Comparison of ENCODE assay signal across 15 cellular contexts in genomic region chr2:157178865-157179264, GRCh38.
A peak's percentile ranks its signal among the peaks of the same experiment; 100 is the strongest.
DNase-seq lines count a peak whose midpoint lies in the region; ATAC-seq and TF ChIP-seq lines count a peak whose summit lies in the region.
"Had no signal": no experiment of that assay in that cellular context is flagged by ENCODE, and none has a peak within 500 bp of the region (broad histone marks: within the 10 kb centered on the region; RNA-seq: fewer than 3 reads in every experiment).

No MANE protein-coding gene starts in this region.

- H2AK5ac ChIP-seq in mesenchymal stem cell (ENCODE audit: low read length, severe bottlenecking): no peak overlapping the region

- no peak overlapping the region for H3K4me2 ChIP-seq in mesenchymal stem cell (ENCODE audit: low read length, poor library complexity, severe bottlenecking)

- no peak overlapping the region for H3K4ac ChIP-seq in mesenchymal stem cell (ENCODE audit: low read depth in 1 of 2, low read length in 2 of 2)

- no peak overlapping the region for H3K23ac ChIP-seq in mesenchymal stem cell (ENCODE audit: low read length in 2 of 2)

- intact Hi-C loops in right lobe of liver (cut with DNase I): no loop called here

- no peak overlapping the region for H2BK120ac ChIP-seq in mesenchymal stem cell (ENCODE audit: low read depth, low read length)

- H3K27ac ChIP-seq in WERI-Rb-1: no peak overlapping the region
- no peak overlapping the region for H3K27ac ChIP-seq in right lobe of liver
- H3K27ac ChIP-seq in mesenchymal stem cell (ENCODE audit: low read length, poor library complexity, severe bottlenecking): no peak overlapping the region

- H4K8ac ChIP-seq in mesenchymal stem cell (ENCODE audit: low read length): no peak overlapping the region

- H3K4me3 ChIP-seq in HFF-Myc (replicated peaks; ENCODE audit: low read depth, low read length): no peak overlapping the region
- no peak overlapping the region for H3K4me3 ChIP-seq in WERI-Rb-1 (ENCODE audit: low read depth, low read length)
- H3K4me3 ChIP-seq in right lobe of liver: no peak overlapping the region
- H3K4me3 ChIP-seq in mesenchymal stem cell (ENCODE audit: insufficient read depth in 1 of 2, low read depth in 1 of 2, low read length in 2 of 2): no peak overlapping the region

- H3K36me3 ChIP-seq in WERI-Rb-1: no peaks in the 10 kb centered on the region
- no peaks in the 10 kb centered on the region for H3K36me3 ChIP-seq in right lobe of liver
- no peaks in the 10 kb centered on the region for H3K36me3 ChIP-seq in mesenchymal stem cell (ENCODE audit: control insufficient read depth in 1 of 2, insufficient read depth in 2 of 2, low read depth in 1 of 2, low read length in 2 of 2)

- H3K79me1 ChIP-seq in mesenchymal stem cell (replicated peaks; ENCODE audit: low read length, poor library complexity, severe bottlenecking): no peaks in the 10 kb centered on the region

- DNase-seq in SKM-1 treated with dmso at 0.1 percent for 144 hours (lab: John Stamatoyannopoulos, UW; ENCODE audit: unreplicated experiment): peak; percentile 32
- DNase-seq in SKM-1 (lab: John Stamatoyannopoulos, UW; ENCODE audit: unreplicated experiment): no peak
- no peak for DNase-seq in HFF-Myc (ENCODE audit: extremely low read depth, low read depth)
- DNase-seq in WERI-Rb-1: no peak
- DNase-seq in right lobe of liver: no peak
- no peak for DNase-seq in NCI-H1694 treated with DMSO at 0.1 percent for 48 hours (lab: John Stamatoyannopoulos, UW)
- DNase-seq in germinal center (ENCODE audit: low spot score): no peak
- DNase-seq in mesenchymal stem cell: no peak
- DNase-seq: activated CD4-positive, CD25-positive, alpha-beta regulatory T cell treated with anti-CD3 and anti-CD28 coated beads, Interleukin-2, amount 50 U/mL, for 72 hours; activated naive CD8-positive, alpha-beta T cell treated with anti-CD3 and anti-CD28 coated beads, Interleukin-2, amount 10 ng/mL, durations not matched to agents 7 days and 5 days; activated T-cell treated with anti-CD3 and anti-CD28 coated beads, Interleukin-2, amount 50 U/mL, for 1 hour; left cardiac atrium; posterior cingulate gyrus; stimulated activated CD4-positive, alpha-beta T cell treated with anti-CD3 and anti-CD28 coated beads, Interleukin-12 subunit alpha, Interleukin-12 subunit beta, amount 100 ng/mL, for 4 hours; T-helper 1 cell had no signal

- no peak for ATAC-seq in right lobe of liver
- ATAC-seq: left cardiac atrium had no signal

- H3K18ac ChIP-seq in mesenchymal stem cell (ENCODE audit: low read depth in 1 of 2, low read length in 2 of 2): no peak overlapping the region

- no peak overlapping the region for H3K14ac ChIP-seq in mesenchymal stem cell (ENCODE audit: low read length in 2 of 2)

- TF ChIP-seq POLR2A in right lobe of liver (IDR thresholded peaks at IDR 0.05): no peak

- no peak overlapping the region for H3K9ac ChIP-seq in mesenchymal stem cell (ENCODE audit: low read length)

- H2AFZ ChIP-seq in mesenchymal stem cell (ENCODE audit: low read depth, low read length): no peak overlapping the region

- H2BK15ac ChIP-seq in mesenchymal stem cell (ENCODE audit: low read depth, poor library complexity, severe bottlenecking): no peak overlapping the region

- H3K4me1 ChIP-seq in right lobe of liver (peaks cover 0 to 7% (median 0%) of the 10 kb centered on the region in 4 donors), mesenchymal stem cell (ENCODE audit: control insufficient read depth, insufficient read depth, low read depth, low read length) (peaks cover 2% of the 10 kb centered on the region)

- TF ChIP-seq CTCF in HFF-Myc (IDR thresholded peaks at IDR 0.05; ENCODE audit: low read depth, low read length, missing control alignments): peak; percentile 21
- 0 out of 2 replicates have a peak, but pooled peaks have one; percentile 14 for TF ChIP-seq CTCF in WERI-Rb-1 (IDR thresholded peaks at IDR 0.05; ENCODE audit: low read depth, low read length)
- peak; percentile 7 to 24 (median 20) for TF ChIP-seq CTCF in right lobe of liver (IDR thresholded peaks at IDR 0.05)

- H3K27me3 ChIP-seq in WERI-Rb-1 (ENCODE audit: insufficient read depth, low read depth, severe bottlenecking) (no peaks in the 10 kb centered on the region), right lobe of liver (no peaks in the 10 kb centered on the region), mesenchymal stem cell (ENCODE audit: control insufficient read depth in 1 of 2, insufficient read depth in 1 of 2, low read length in 2 of 2) (no peaks in the 10 kb centered on the region)

- H2BK12ac ChIP-seq in mesenchymal stem cell (ENCODE audit: low read length in 2 of 2): no peak overlapping the region

- H2BK5ac ChIP-seq in mesenchymal stem cell (ENCODE audit: low read depth, low read length, poor library complexity, severe bottlenecking): no peak overlapping the region

- no peaks in the 10 kb centered on the region for H3K9me3 ChIP-seq in WERI-Rb-1 (ENCODE audit: severe bottlenecking)
- H3K9me3 ChIP-seq in right lobe of liver: no peaks in the 10 kb centered on the region
- H3K9me3 ChIP-seq in mesenchymal stem cell (ENCODE audit: control insufficient read depth, low read length): peaks cover 3% of the 10 kb centered on the region

- no peak overlapping the region for H4K91ac ChIP-seq in mesenchymal stem cell (ENCODE audit: low read length)
